In genomic region chr3:177778633-177779032, GRCh38 we compare ENCODE assay signal across 19 cellular contexts.
DNase-seq lines count a peak whose midpoint lies in the region; ATAC-seq and TF ChIP-seq lines count a peak whose summit lies in the region.
"Had no signal": no experiment of that assay in that cellular context is flagged by ENCODE, and none has a peak within 500 bp of the region (broad histone marks: within the 10 kb centered on the region; RNA-seq: fewer than 3 reads in every experiment).

No MANE protein-coding gene starts in this region.

- H3K27ac Mint-ChIP-seq in CD8-positive, alpha-beta memory T cell, result peak overlapping the region; percentile 6 to 72 (median 35)
- H3K27ac Mint-ChIP-seq in effector memory CD8-positive, alpha-beta T cell, result peak overlapping the region; percentile 20 to 87
- H3K27ac Mint-ChIP-seq: stimulated activated memory B cell treated with anti-CD40 and anti-IgM and Interleukin-4, amounts not matched to agents 10 μg/mL and 1 μg/mL and 100 μg/mL, for 72 hours; T-helper 1 cell treated with Interleukin-12 subunit alpha and Interleukin-12 subunit beta and Interleukin-4 antibody, amounts not matched to agents 30 μg/mL and 1 μg/mL, for 36 hours had no signal

- peaks cover 16 to 21% (median 17%) of the 10 kb centered on the region in 3 donors for H3K4me1 Mint-ChIP-seq in CD8-positive, alpha-beta memory T cell
- H3K4me1 Mint-ChIP-seq in effector memory CD8-positive, alpha-beta T cell (ENCODE audit: low read depth in 2 of 2), result peaks cover 14 to 21% of the 10 kb centered on the region in 2 donors

- H3K27me3 ChIP-seq in CD8-positive, alpha-beta memory T cell (ENCODE audit: insufficient read depth, low read length, poor library complexity, severe bottlenecking), result no peaks in the 10 kb centered on the region
- H3K27me3 ChIP-seq in WERI-Rb-1 (ENCODE audit: insufficient read depth, low read depth, severe bottlenecking), result no peaks in the 10 kb centered on the region
- H3K27me3 ChIP-seq: vagina had no signal

- H3K4me3 ChIP-seq in CD8-positive, alpha-beta memory T cell (ENCODE audit: low read length), result no peak overlapping the region
- H3K4me3 ChIP-seq in WERI-Rb-1 (ENCODE audit: low read depth, low read length), result no peak overlapping the region
- H3K4me3 ChIP-seq: HAP-1, vagina had no signal

- H3K4me3 Mint-ChIP-seq in CD8-positive, alpha-beta memory T cell, result peak overlapping the region in 6 of 7 donors; percentile 40 to 76 (median 48)
- H3K4me3 Mint-ChIP-seq in effector memory CD8-positive, alpha-beta T cell, result peak overlapping the region; percentile 33 to 45
- H3K4me3 Mint-ChIP-seq: stimulated activated memory B cell treated with anti-CD40 and anti-IgM and Interleukin-4, amounts not matched to agents 10 μg/mL and 1 μg/mL and 100 μg/mL, for 72 hours; T-helper 1 cell treated with Interleukin-12 subunit alpha and Interleukin-12 subunit beta and Interleukin-4 antibody, amounts not matched to agents 30 μg/mL and 1 μg/mL, for 36 hours had no signal

- POLR2A ChIA-PET in CD8-positive, alpha-beta memory T cell (lab: Charles Lee), result interaction anchor here (1.2 kb wide), 1 partner anchor 418 kb away, joined by 3 read pairs; no protein-coding TSS in a partner anchor

- no peak for TF ChIP-seq CTCF in WERI-Rb-1 (IDR thresholded peaks at IDR 0.05; ENCODE audit: low read depth, low read length)

- H3K36me3 Mint-ChIP-seq in CD8-positive, alpha-beta memory T cell, result no peaks in the 10 kb centered on the region
- no peaks in the 10 kb centered on the region for H3K36me3 Mint-ChIP-seq in effector memory CD8-positive, alpha-beta T cell (ENCODE audit: insufficient read depth)
- H3K36me3 Mint-ChIP-seq: stimulated activated memory B cell treated with anti-CD40 and anti-IgM and Interleukin-4, amounts not matched to agents 10 μg/mL and 1 μg/mL and 100 μg/mL, for 72 hours had no signal

- H3K27me3 Mint-ChIP-seq in CD8-positive, alpha-beta memory T cell, result no peaks in the 10 kb centered on the region
- H3K27me3 Mint-ChIP-seq in effector memory CD8-positive, alpha-beta T cell, result no peaks in the 10 kb centered on the region
- H3K27me3 Mint-ChIP-seq: stimulated activated memory B cell treated with anti-CD40 and anti-IgM and Interleukin-4, amounts not matched to agents 10 μg/mL and 1 μg/mL and 100 μg/mL, for 72 hours had no signal

- peak; percentile 74 for ATAC-seq in effector memory CD8-positive, alpha-beta T cell (replicated peaks)
- no peak for ATAC-seq in HG02623 (IDR thresholded peaks at IDR 0.05; ENCODE audit: unreplicated experiment)
- ATAC-seq: stimulated activated memory B cell treated with anti-CD40 and anti-IgM and Interleukin-4, amounts not matched to agents 10 μg/mL and 1 μg/mL and 100 μg/mL, for 72 hours had no signal

- H3K9me3 ChIP-seq in CD8-positive, alpha-beta memory T cell (ENCODE audit: low read length), result no peaks in the 10 kb centered on the region
- no peaks in the 10 kb centered on the region for H3K9me3 ChIP-seq in WERI-Rb-1 (ENCODE audit: severe bottlenecking)
- H3K9me3 ChIP-seq: HAP-1, vagina had no signal

- no peak overlapping the region for H3K27ac ChIP-seq in CD8-positive, alpha-beta memory T cell (ENCODE audit: low read depth, low read length)
- no peak overlapping the region for H3K27ac ChIP-seq in WERI-Rb-1
- H3K27ac ChIP-seq: vagina had no signal

- peaks cover 16% of the 10 kb centered on the region for H3K4me1 ChIP-seq in CD8-positive, alpha-beta memory T cell (ENCODE audit: insufficient read depth, low read length)
- H3K4me1 ChIP-seq: HAP-1 had no signal

- CTCF ChIA-PET in CD8-positive, alpha-beta memory T cell (lab: Charles Lee), result interaction anchor here (1.1 kb wide), 1 partner anchor 580 kb away, joined by 3 read pairs; no protein-coding TSS in a partner anchor

- H3K9me3 Mint-ChIP-seq in CD8-positive, alpha-beta memory T cell, result no peaks in the 10 kb centered on the region
- H3K9me3 Mint-ChIP-seq in effector memory CD8-positive, alpha-beta T cell, result no peaks in the 10 kb centered on the region
- H3K9me3 Mint-ChIP-seq: stimulated activated memory B cell treated with anti-CD40 and anti-IgM and Interleukin-4, amounts not matched to agents 10 μg/mL and 1 μg/mL and 100 μg/mL, for 72 hours; T-helper 1 cell treated with Interleukin-12 subunit alpha and Interleukin-12 subunit beta and Interleukin-4 antibody, amounts not matched to agents 30 μg/mL and 1 μg/mL, for 36 hours had no signal

- no peaks in the 10 kb centered on the region for H3K36me3 ChIP-seq in CD8-positive, alpha-beta memory T cell (ENCODE audit: insufficient read depth, low read length)
- no peaks in the 10 kb centered on the region for H3K36me3 ChIP-seq in WERI-Rb-1
- H3K36me3 ChIP-seq: HAP-1, vagina had no signal

- DNase-seq in AML-193 (lab: John Stamatoyannopoulos, UW) (peak; percentile 59 to 65), NOMO-1 treated with DMSO at 0.1 percent for 48 hours (lab: John Stamatoyannopoulos, UW; ENCODE audit: unreplicated experiment) (peak; percentile 50), WERI-Rb-1 (no peak), DMS53 treated with DMSO at 0.1 percent for 48 hours (lab: John Stamatoyannopoulos, UW; ENCODE audit: unreplicated experiment) (no peak)
- DNase-seq in CD8-positive, alpha-beta memory T cell, result peak in 1 of 5 donors; percentile 20
- DNase-seq in effector memory CD8-positive, alpha-beta T cell, result peak in 1 of 3 experiments; percentile 4
- no peak for DNase-seq in stimulated activated naive CD4-positive, alpha-beta T cell treated with Interleukin-2 at 50 U/mL for 16 hours (lab: John Stamatoyannopoulos, UW)
- DNase-seq: activated CD4-positive, CD25-positive, alpha-beta regulatory T cell treated with anti-CD3 and anti-CD28 coated beads, Interleukin-2, amount 50 U/mL, for 72 hours; activated T-cell treated with anti-CD3 and anti-CD28 coated beads, Interleukin-2, amount 50 U/mL, for 48 hours; amniotic stem cell; DMS79; NCI-H1436 treated with DMSO at 0.1 percent for 48 hours; NCI-H510A; nucleus accumbens had no signal

Comparison
In these comparisons a context has a peak if more than half of its experiments do, and no peak if none do; other contexts are left out.
1. DNase-seq: peak in AML-193 (2 of 2) and NOMO-1 treated with DMSO at 0.1 percent for 48 hours (single experiment); none in stimulated activated naive CD4-positive, alpha-beta T cell treated with Interleukin-2 at 50 U/mL for 16 hours (single experiment), WERI-Rb-1 (single experiment) and DMS53 treated with DMSO at 0.1 percent for 48 hours (single experiment).